ENCODE assay signal across 13 cellular contexts in genomic region chr5:100898504-100899346, GRCh38. TPM values are rescaled to one million over a fixed set of nuclear protein-coding genes. Genes with fewer than 3 reads are reported as not detected.
DNase-seq lines count a peak whose midpoint lies in the region; TF ChIP-seq lines count a peak whose summit lies in the region.
"Had no signal": no experiment of that assay in that cellular context is flagged by ENCODE, and none has a peak within 500 bp of the region (broad histone marks: within the 10 kb centered on the region; RNA-seq: fewer than 3 reads in every experiment).

No MANE protein-coding gene starts in this region.

- intact Hi-C loops in activated CD4-positive, alpha-beta memory T cell treated with anti-CD3 and anti-CD28 coated beads for 36 hours (cut with micrococcal nuclease) = no loop called here
- intact Hi-C loops in sigmoid colon (cut with DNase I) = no loop called here

- TF ChIP-seq CTCF in neural crest cell (conservative IDR thresholded peaks at IDR 0.05) = no peak
- TF ChIP-seq CTCF in sigmoid colon (IDR thresholded peaks at IDR 0.05) = no peak

- no peak overlapping the region for H3K4me3 ChIP-seq in sigmoid colon

- TF ChIP-seq EP300 in sigmoid colon (IDR thresholded peaks at IDR 0.05) = no peak

- peaks cover 8% of the 10 kb centered on the region for H3K9me3 Mint-ChIP-seq in T-helper 2 cell treated with Interferon-gamma antibody and Interleukin-4, amounts not matched to agents 5 μg/mL and 100 μg/mL, for 36 hours
- no peaks in the 10 kb centered on the region for H3K9me3 Mint-ChIP-seq in activated CD4-positive, alpha-beta memory T cell treated with anti-CD3 and anti-CD28 coated beads for 36 hours
- no peaks in the 10 kb centered on the region for H3K9me3 Mint-ChIP-seq in neural crest cell

- H3K27me3 ChIP-seq in sigmoid colon = peaks cover 0 to 42% (median 15%) of the 10 kb centered on the region in 3 donors

- H3K36me3 Mint-ChIP-seq in T-helper 2 cell treated with Interferon-gamma antibody and Interleukin-4, amounts not matched to agents 5 μg/mL and 100 μg/mL, for 36 hours (ENCODE audit: low read depth) = peaks cover 62% of the 10 kb centered on the region
- peaks cover 51% of the 10 kb centered on the region for H3K36me3 Mint-ChIP-seq in activated CD4-positive, alpha-beta memory T cell treated with anti-CD3 and anti-CD28 coated beads for 36 hours
- no peaks in the 10 kb centered on the region for H3K36me3 Mint-ChIP-seq in neural crest cell (ENCODE audit: low read depth)

- 59 to 75% methylated on average over 5 of the region's 5 CpGs for WGBS in sigmoid colon, 2 donors

- TF ChIP-seq POLR2A in sigmoid colon (IDR thresholded peaks at IDR 0.05) = no peak

- H3K36me3 ChIP-seq in KOPT-K1 (ENCODE audit: insufficient read depth, low read length) (peaks cover 26% of the 10 kb centered on the region), sigmoid colon (no peaks in the 10 kb centered on the region)

- CTCF ChIA-PET in activated CD4-positive, alpha-beta memory T cell treated with anti-CD3 and anti-CD28 coated beads for 36 hours (lab: Charles Lee) = interaction anchor here (1.0 to 1.4 kb wide), 2 partner anchors 124 to 1794 kb away, joined by 3 read pairs; no protein-coding TSS in a partner anchor

- peaks cover 4% of the 10 kb centered on the region for H3K9me3 ChIP-seq in KOPT-K1 (ENCODE audit: insufficient read depth, low read length, poor library complexity, severe bottlenecking)
- no peaks in the 10 kb centered on the region for H3K9me3 ChIP-seq in sigmoid colon

- peaks cover 0 to 22% (median 14%) of the 10 kb centered on the region in 4 donors for H3K4me1 ChIP-seq in sigmoid colon

- DNase-seq in T-helper 2 cell treated with Interferon-gamma antibody and Interleukin-4, amounts not matched to agents 5 μg/mL and 100 μg/mL, for 36 hours (ENCODE audit: low spot score) = no peak
- DNase-seq in T-helper 2 cell (no peak), neural crest cell (ENCODE audit: low read depth, low spot score) (no peak), cortex of kidney (lab: John Stamatoyannopoulos, UW) (no peak), sigmoid colon (no peak), DMS 273 (lab: John Stamatoyannopoulos, UW; ENCODE audit: unreplicated experiment) (no peak)
- no peak for DNase-seq in activated CD4-positive, alpha-beta memory T cell treated with anti-CD3 and anti-CD28 coated beads for 36 hours
- DNase-seq: activated CD4-positive, alpha-beta T cell treated with anti-CD3 and anti-CD28 coated beads for 1 hour; DMS79 treated with DMSO at 0.1 percent for 48 hours; NCI-H345; SHP77; stimulated activated CD4-positive, alpha-beta T cell treated with anti-CD3 and anti-CD28 coated beads, Interleukin-4, amount 100 ng/mL, for 4 hours had no signal

- POLR2A ChIA-PET in activated CD4-positive, alpha-beta memory T cell treated with anti-CD3 and anti-CD28 coated beads for 36 hours (lab: Charles Lee) = interaction anchor here (1.1 to 6.9 kb wide), 4 partner anchors 26 to 39 kb away, joined by 3 to 96 read pairs (median 9); no protein-coding TSS in a partner anchor

- peak overlapping the region; percentile 99 for H3K4me3 Mint-ChIP-seq in T-helper 2 cell treated with Interferon-gamma antibody and Interleukin-4, amounts not matched to agents 5 μg/mL and 100 μg/mL, for 36 hours
- H3K4me3 Mint-ChIP-seq in activated CD4-positive, alpha-beta memory T cell treated with anti-CD3 and anti-CD28 coated beads for 36 hours = peak overlapping the region; percentile 92
- H3K4me3 Mint-ChIP-seq in neural crest cell = peak overlapping the region; percentile 27

- peak overlapping the region; percentile 100 for H3K27ac ChIP-seq in KOPT-K1 (ENCODE audit: low read depth, low read length, poor library complexity, severe bottlenecking)
- H3K27ac ChIP-seq in sigmoid colon = no peak overlapping the region

- peak overlapping the region; percentile 97 for H3K27ac Mint-ChIP-seq in T-helper 2 cell treated with Interferon-gamma antibody and Interleukin-4, amounts not matched to agents 5 μg/mL and 100 μg/mL, for 36 hours
- H3K27ac Mint-ChIP-seq in activated CD4-positive, alpha-beta memory T cell treated with anti-CD3 and anti-CD28 coated beads for 36 hours = peak overlapping the region; percentile 96
- H3K27ac Mint-ChIP-seq in neural crest cell (ENCODE audit: unreplicated experiment) = no peak overlapping the region

- H3K4me1 Mint-ChIP-seq in T-helper 2 cell treated with Interferon-gamma antibody and Interleukin-4, amounts not matched to agents 5 μg/mL and 100 μg/mL, for 36 hours (ENCODE audit: low read depth) = peaks cover 45% of the 10 kb centered on the region
- H3K4me1 Mint-ChIP-seq in activated CD4-positive, alpha-beta memory T cell treated with anti-CD3 and anti-CD28 coated beads for 36 hours (ENCODE audit: low read depth) = peaks cover 44% of the 10 kb centered on the region
- peaks cover 30% of the 10 kb centered on the region for H3K4me1 Mint-ChIP-seq in neural crest cell

- H3K27me3 Mint-ChIP-seq in T-helper 2 cell treated with Interferon-gamma antibody and Interleukin-4, amounts not matched to agents 5 μg/mL and 100 μg/mL, for 36 hours (ENCODE audit: low read depth) = no peaks in the 10 kb centered on the region
- no peaks in the 10 kb centered on the region for H3K27me3 Mint-ChIP-seq in activated CD4-positive, alpha-beta memory T cell treated with anti-CD3 and anti-CD28 coated beads for 36 hours
- peaks cover 39% of the 10 kb centered on the region for H3K27me3 Mint-ChIP-seq in neural crest cell (ENCODE audit: low read depth)

RNA-seq across cellular contexts. Expression of gene ST8SIA4, which starts 4.4 kb away (rescaled TPM):
- total RNA-seq in activated CD4-positive, alpha-beta memory T cell treated with anti-CD3 and anti-CD28 coated beads for 36 hours = 10 to 100 TPM; 32.8 to 35.1 TPM
- total RNA-seq in neural crest cell (3.6 and 5.9 TPM in 2 replicates), sigmoid colon (1 to 10 TPM; 1.4 to 8.3 (median 2.6) TPM)
- polyA plus RNA-seq in sigmoid colon = 1 to 10 TPM in 2 of 3 donors, under 1 TPM in 1; 0.60 to 4.1 (median 3.0) TPM

Comparison
In these comparisons a context has a peak if more than half of its experiments do, and no peak if none do; other contexts are left out.
1. H3K4me3 Mint-ChIP-seq: peak in every context shown above with its lines; median percentile 99 in T-helper 2 cell treated with Interferon-gamma antibody and Interleukin-4, amounts not matched to agents 5 μg/mL and 100 μg/mL, for 36 hours; 92 in activated CD4-positive, alpha-beta memory T cell treated with anti-CD3 and anti-CD28 coated beads for 36 hours; 27 in neural crest cell.